In genomic region chr6:116665464-116665863, GRCh38 we compare ENCODE assay signal across 15 cellular contexts. TPM values are rescaled to one million over a fixed set of nuclear protein-coding genes. Genes with fewer than 3 reads are reported as not detected.
DNase-seq lines count a peak whose midpoint lies in the region; ATAC-seq and TF ChIP-seq lines count a peak whose summit lies in the region.
"Had no signal": no experiment of that assay in that cellular context is flagged by ENCODE, and none has a peak within 500 bp of the region (broad histone marks: within the 10 kb centered on the region; RNA-seq: fewer than 3 reads in every experiment).

No MANE protein-coding gene starts in this region.

- peaks cover 3 to 6% of the 10 kb centered on the region in 2 donors for H3K27me3 Mint-ChIP-seq in CD8-positive, alpha-beta memory T cell
- peaks cover 2% of the 10 kb centered on the region for H3K27me3 Mint-ChIP-seq in activated T-helper 2 cell treated with anti-CD3 and anti-CD28 coated beads, Interferon-gamma antibody, Interleukin-2, Interleukin-4, amounts not matched to agents 10 μg/mL and 5 μg/mL and 100 μg/mL, durations not matched to agents 14 hours and 24 hours and 36 hours (ENCODE audit: low read depth)
- H3K27me3 Mint-ChIP-seq in naive thymus-derived CD8-positive, alpha-beta T cell: peaks cover 0 to 3% (median 0%) of the 10 kb centered on the region in 5 donors

- intact Hi-C loops in activated T-helper 2 cell treated with anti-CD3 and anti-CD28 coated beads, Interferon-gamma antibody, Interleukin-2, Interleukin-4, amounts not matched to agents 10 μg/mL and 5 μg/mL and 100 μg/mL, durations not matched to agents 14 hours and 24 hours and 36 hours (cut with micrococcal nuclease): loop anchor here (5.0 kb wide), 1 partner anchor 383 kb away; no protein-coding TSS in a partner anchor
- intact Hi-C loops in spleen (cut with DNase I; ENCODE audit: low total_unique reads): no loop called here

- POLR2A ChIA-PET in CD8-positive, alpha-beta memory T cell (lab: Charles Lee): no interaction called here
- POLR2A ChIA-PET in HEK293 (lab: Yijun Ruan, JAX): interaction anchor here (0.6 to 1.2 kb wide), 3 partner anchors 14 to 94 kb away, joined by 3 to 5 read pairs (median 4); partner anchors contain the start of gene RWDD1
- POLR2A ChIA-PET in naive thymus-derived CD8-positive, alpha-beta T cell (lab: Charles Lee): interaction anchor here (0.6 kb wide), 1 partner anchor 19 kb away, joined by 3 read pairs; no protein-coding TSS in a partner anchor

- no peak for TF ChIP-seq POLR2A in spleen (IDR thresholded peaks at IDR 0.05)

- no peaks in the 10 kb centered on the region for H3K27me3 ChIP-seq in CD8-positive, alpha-beta memory T cell (ENCODE audit: insufficient read depth, low read length, poor library complexity, severe bottlenecking)
- H3K27me3 ChIP-seq in spleen (replicated peaks in 1 of 7): no peaks in the 10 kb centered on the region
- H3K27me3 ChIP-seq: heart right ventricle had no signal

- H3K27ac ChIP-seq in CD8-positive, alpha-beta memory T cell (ENCODE audit: low read depth, low read length): peak overlapping the region; percentile 36
- H3K27ac ChIP-seq in HEK293 (ENCODE audit: extremely low read depth, low read depth, low read length): no peak overlapping the region
- H3K27ac ChIP-seq in spleen: no peak overlapping the region
- H3K27ac ChIP-seq: heart right ventricle, skin epidermis had no signal

- DNase-seq in CD8-positive, alpha-beta memory T cell: no peak
- DNase-seq in activated T-helper 2 cell treated with anti-CD3 and anti-CD28 coated beads, Interferon-gamma antibody, Interleukin-2, Interleukin-4, amounts not matched to agents 10 μg/mL and 5 μg/mL and 100 μg/mL, durations not matched to agents 14 hours and 24 hours and 36 hours (ENCODE audit: low spot score): no peak
- no peak for DNase-seq in naive thymus-derived CD8-positive, alpha-beta T cell
- DNase-seq in NCI-H187 treated with DMSO at 0.1 percent for 48 hours (lab: John Stamatoyannopoulos, UW) (no peak), retina (no peak), spleen (no peak)
- DNase-seq: activated effector memory CD4-positive, alpha-beta T cell treated with Interleukin-2 at 50 U/mL for 16 hours; dermis blood vessel endothelial cell; DMS79 treated with DMSO at 0.1 percent for 48 hours; heart right ventricle; mucosa of descending colon; NCI-H1694 treated with DMSO at 0.1 percent for 48 hours; stimulated activated CD8-positive, alpha-beta memory T cell treated with anti-CD3 and anti-CD28 coated beads, Interleukin-4, amount 100 ng/mL, for 48 hours had no signal

- no peaks in the 10 kb centered on the region for H3K9me3 ChIP-seq in CD8-positive, alpha-beta memory T cell (ENCODE audit: low read length)
- H3K9me3 ChIP-seq in HEK293 (ENCODE audit: control insufficient read depth, insufficient read depth, low read depth, low read length) (no peaks in the 10 kb centered on the region), spleen (no peaks in the 10 kb centered on the region)
- H3K9me3 ChIP-seq: heart right ventricle, mucosa of descending colon had no signal

- WGBS in spleen, 5 donors: 86 to 96% (median 90%) methylated on average over 7 of the region's 7 CpGs

- peak overlapping the region in 2 of 8 donors; percentile 15 to 68 for H3K27ac Mint-ChIP-seq in CD8-positive, alpha-beta memory T cell
- H3K27ac Mint-ChIP-seq in activated T-helper 2 cell treated with anti-CD3 and anti-CD28 coated beads, Interferon-gamma antibody, Interleukin-2, Interleukin-4, amounts not matched to agents 10 μg/mL and 5 μg/mL and 100 μg/mL, durations not matched to agents 14 hours and 24 hours and 36 hours: no peak overlapping the region
- H3K27ac Mint-ChIP-seq in naive thymus-derived CD8-positive, alpha-beta T cell: peak overlapping the region in 4 of 10 donors; percentile 12 to 53 (median 24)

- peak overlapping the region; percentile 21 to 68 (median 49) for H3K4me3 Mint-ChIP-seq in CD8-positive, alpha-beta memory T cell
- H3K4me3 Mint-ChIP-seq in activated T-helper 2 cell treated with anti-CD3 and anti-CD28 coated beads, Interferon-gamma antibody, Interleukin-2, Interleukin-4, amounts not matched to agents 10 μg/mL and 5 μg/mL and 100 μg/mL, durations not matched to agents 14 hours and 24 hours and 36 hours (ENCODE audit: low read depth): peak overlapping the region; percentile 54
- peak overlapping the region in 9 of 10 donors; percentile 22 to 64 (median 48) for H3K4me3 Mint-ChIP-seq in naive thymus-derived CD8-positive, alpha-beta T cell

- H3K36me3 ChIP-seq in CD8-positive, alpha-beta memory T cell (ENCODE audit: insufficient read depth, low read length): no peaks in the 10 kb centered on the region
- H3K36me3 ChIP-seq in HEK293 (ENCODE audit: control insufficient read depth in 2 of 2, insufficient read depth in 1 of 2, low read length in 2 of 2): peaks cover 0 to 5% of the 10 kb centered on the region in 2 experiments; a peak in 2 of 3 replicates
- peaks cover 0 to 22% (median 0%) of the 10 kb centered on the region in 6 donors for H3K36me3 ChIP-seq in spleen
- H3K36me3 ChIP-seq: heart right ventricle had no signal

- H3K4me3 ChIP-seq in CD8-positive, alpha-beta memory T cell (ENCODE audit: low read length): no peak overlapping the region
- H3K4me3 ChIP-seq in HEK293 (ENCODE audit: low read depth, low read length) (peak overlapping the region; percentile 2), spleen (no peak overlapping the region)
- H3K4me3 ChIP-seq: heart right ventricle, mucosa of descending colon, skin epidermis had no signal

- peaks cover 57 to 70% (median 68%) of the 10 kb centered on the region in 3 donors for H3K4me1 Mint-ChIP-seq in CD8-positive, alpha-beta memory T cell
- peaks cover 47% of the 10 kb centered on the region for H3K4me1 Mint-ChIP-seq in activated T-helper 2 cell treated with anti-CD3 and anti-CD28 coated beads, Interferon-gamma antibody, Interleukin-2, Interleukin-4, amounts not matched to agents 10 μg/mL and 5 μg/mL and 100 μg/mL, durations not matched to agents 14 hours and 24 hours and 36 hours (ENCODE audit: low read depth)
- peaks cover 31 to 64% (median 54%) of the 10 kb centered on the region in 4 donors for H3K4me1 Mint-ChIP-seq in naive thymus-derived CD8-positive, alpha-beta T cell

- no peaks in the 10 kb centered on the region for H3K9me3 Mint-ChIP-seq in CD8-positive, alpha-beta memory T cell
- no peaks in the 10 kb centered on the region for H3K9me3 Mint-ChIP-seq in activated T-helper 2 cell treated with anti-CD3 and anti-CD28 coated beads, Interferon-gamma antibody, Interleukin-2, Interleukin-4, amounts not matched to agents 10 μg/mL and 5 μg/mL and 100 μg/mL, durations not matched to agents 14 hours and 24 hours and 36 hours
- H3K9me3 Mint-ChIP-seq in naive thymus-derived CD8-positive, alpha-beta T cell: no peaks in the 10 kb centered on the region

- peaks cover 2 to 31% (median 11%) of the 10 kb centered on the region in 3 donors for H3K36me3 Mint-ChIP-seq in CD8-positive, alpha-beta memory T cell
- peaks cover 41% of the 10 kb centered on the region for H3K36me3 Mint-ChIP-seq in activated T-helper 2 cell treated with anti-CD3 and anti-CD28 coated beads, Interferon-gamma antibody, Interleukin-2, Interleukin-4, amounts not matched to agents 10 μg/mL and 5 μg/mL and 100 μg/mL, durations not matched to agents 14 hours and 24 hours and 36 hours (ENCODE audit: low read depth)
- H3K36me3 Mint-ChIP-seq in naive thymus-derived CD8-positive, alpha-beta T cell: peaks cover 0 to 18% (median 0%) of the 10 kb centered on the region in 3 donors

- TF ChIP-seq CTCF in HEK293 (tag by site-specific recombination; IDR thresholded peaks at IDR 0.05) (no peak), spleen (IDR thresholded peaks at IDR 0.05 in 8 of 11, conservative IDR thresholded peaks at IDR 0.05 in 3 of 11) (no peak)

- CTCF ChIA-PET in CD8-positive, alpha-beta memory T cell (lab: Charles Lee): interaction anchor here (1.1 kb wide), 1 partner anchor 94 kb away, joined by 3 read pairs; the partner anchor contains the start of gene RWDD1
- CTCF ChIA-PET in HEK293 (lab: Yijun Ruan, JAX): interaction anchor here (0.6 to 1.7 kb wide), 6 partner anchors 19 to 378 kb away, joined by 3 to 4 read pairs (median 3); no protein-coding TSS in a partner anchor

- H3K4me1 ChIP-seq in CD8-positive, alpha-beta memory T cell (ENCODE audit: insufficient read depth, low read length): peaks cover 36% of the 10 kb centered on the region
- peaks cover 7% of the 10 kb centered on the region for H3K4me1 ChIP-seq in HEK293 (ENCODE audit: control insufficient read depth, insufficient read depth, low read length)
- peaks cover 25 to 72% (median 54%) of the 10 kb centered on the region in 6 donors for H3K4me1 ChIP-seq in spleen

- ATAC-seq in naive thymus-derived CD8-positive, alpha-beta T cell: no peak
- ATAC-seq: heart right ventricle, mucosa of descending colon had no signal

TF ChIP-seq in HEK293, 187 proteins besides CTCF, POLR2A, EP300 and RAD21 (continues in another document):
- peak; percentile 82 for TF ChIP-seq ZBTB17 (tag by site-specific recombination; IDR thresholded peaks at IDR 0.05)

RNA-seq across cellular contexts. Expression of gene ZUP1, which starts 3.1 kb away (rescaled TPM):
- 10 to 100 TPM; 16.3 to 16.7 TPM for total RNA-seq in CD8-positive, alpha-beta memory T cell
- 4.3 TPM for polyA plus RNA-seq in CD8-positive, alpha-beta memory T cell
- total RNA-seq in activated T-helper 2 cell treated with anti-CD3 and anti-CD28 coated beads, Interferon-gamma antibody, Interleukin-2, Interleukin-4, amounts not matched to agents 10 μg/mL and 5 μg/mL and 100 μg/mL, durations not matched to agents 14 hours and 24 hours and 36 hours: 17.2 and 17.9 TPM in 2 replicates
- 10 to 100 TPM; 11.8 to 12.6 TPM for total RNA-seq in naive thymus-derived CD8-positive, alpha-beta T cell
- 1 to 10 TPM; 2.4 to 4.5 (median 4.1) TPM for polyA plus RNA-seq in naive thymus-derived CD8-positive, alpha-beta T cell
- 10 to 100 TPM; 12.8 to 17.5 (median 14.6) TPM for total RNA-seq in spleen
- polyA plus RNA-seq in spleen: 10 to 100 TPM; 11.6 to 19.6 (median 11.8) TPM

RNA-seq across cellular contexts. Expression of gene KPNA5, which starts 15.5 kb away (rescaled TPM):
- 10 to 100 TPM; 11.3 to 13.5 TPM for total RNA-seq in CD8-positive, alpha-beta memory T cell
- polyA plus RNA-seq in CD8-positive, alpha-beta memory T cell: 12.0 TPM
- total RNA-seq in activated T-helper 2 cell treated with anti-CD3 and anti-CD28 coated beads, Interferon-gamma antibody, Interleukin-2, Interleukin-4, amounts not matched to agents 10 μg/mL and 5 μg/mL and 100 μg/mL, durations not matched to agents 14 hours and 24 hours and 36 hours: 6.3 and 7.4 TPM in 2 replicates
- 10 to 100 TPM; 71.4 to 77.1 TPM for total RNA-seq in naive thymus-derived CD8-positive, alpha-beta T cell
- polyA plus RNA-seq in naive thymus-derived CD8-positive, alpha-beta T cell: 10 to 100 TPM; 15.9 to 16.9 (median 15.9) TPM
- 10 to 100 TPM; 11.7 to 29.6 (median 21.4) TPM for total RNA-seq in spleen
- polyA plus RNA-seq in spleen: 1 to 10 TPM; 3.0 to 4.2 (median 3.9) TPM

RNA-seq across cellular contexts. Expression of gene RSPH4A, which starts 49.2 kb away (rescaled TPM):
- total RNA-seq in CD8-positive, alpha-beta memory T cell: under 1 TPM; 0.11 to 0.28 TPM
- polyA plus RNA-seq in CD8-positive, alpha-beta memory T cell: not detected
- total RNA-seq in activated T-helper 2 cell treated with anti-CD3 and anti-CD28 coated beads, Interferon-gamma antibody, Interleukin-2, Interleukin-4, amounts not matched to agents 10 μg/mL and 5 μg/mL and 100 μg/mL, durations not matched to agents 14 hours and 24 hours and 36 hours: 0.11 and 0.14 TPM in 2 replicates
- total RNA-seq in naive thymus-derived CD8-positive, alpha-beta T cell: 1 to 10 TPM; 1.1 to 1.3 TPM
- polyA plus RNA-seq in naive thymus-derived CD8-positive, alpha-beta T cell: under 1 TPM in 1 of 3 donors, not detected in 2; 0.13 TPM
- total RNA-seq in spleen: 1 to 10 TPM in 3 of 7 donors, under 1 TPM in 4; 0.27 to 1.8 (median 0.77) TPM
- under 1 TPM; 0.17 to 0.59 (median 0.29) TPM for polyA plus RNA-seq in spleen
